ENCODE assay signal across 1 cellular context in the genomic region with DNA sequence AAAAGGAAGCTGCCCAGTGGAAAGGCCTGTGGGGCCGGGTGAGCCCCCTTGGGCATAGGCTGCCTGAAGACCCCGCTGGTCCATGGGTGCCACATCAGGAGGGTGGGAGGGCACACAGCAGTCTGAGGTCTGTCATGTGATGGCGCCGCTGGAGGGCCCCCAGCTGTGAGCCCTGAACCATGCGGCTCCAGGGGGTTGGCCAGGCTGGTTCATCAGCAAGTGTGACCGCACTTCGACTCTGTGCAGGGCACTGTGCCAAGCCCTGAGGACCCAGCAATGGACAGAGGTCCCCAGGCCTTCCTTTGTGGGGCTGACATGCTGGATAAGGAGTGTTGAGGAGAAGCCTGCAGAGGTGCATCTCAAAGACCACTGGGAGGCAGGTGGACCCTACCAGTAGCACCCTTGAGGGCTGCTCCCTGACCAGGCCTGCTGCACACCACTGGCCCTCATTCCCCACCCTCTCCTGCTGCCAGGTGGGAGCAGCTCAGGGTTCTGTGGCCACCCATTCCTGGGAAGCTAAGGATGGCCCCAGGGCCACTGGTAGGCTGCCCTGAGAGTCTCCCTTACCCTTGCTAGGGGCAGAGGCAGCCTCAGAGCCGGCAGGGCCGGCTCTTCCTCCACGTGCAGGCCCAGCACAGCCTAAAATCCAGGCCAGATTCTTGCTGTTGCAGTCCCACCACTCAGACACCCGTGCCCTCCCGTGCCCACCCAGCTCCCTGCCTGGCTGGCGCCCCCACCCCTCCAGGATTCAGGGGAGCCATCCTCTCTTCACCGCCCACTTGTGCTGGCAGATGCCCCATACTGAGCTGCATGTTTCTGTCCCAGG.
TF ChIP-seq lines count a peak whose summit lies in the region.

No MANE protein-coding gene starts in this region.

TF ChIP-seq in SK-N-SH treated with all-trans-retinoic acid at 6 μM for 48 hours, 23 proteins besides CTCF, POLR2A, EP300 and RAD21 (continued from another document):
- TF ChIP-seq, protein P1, sequence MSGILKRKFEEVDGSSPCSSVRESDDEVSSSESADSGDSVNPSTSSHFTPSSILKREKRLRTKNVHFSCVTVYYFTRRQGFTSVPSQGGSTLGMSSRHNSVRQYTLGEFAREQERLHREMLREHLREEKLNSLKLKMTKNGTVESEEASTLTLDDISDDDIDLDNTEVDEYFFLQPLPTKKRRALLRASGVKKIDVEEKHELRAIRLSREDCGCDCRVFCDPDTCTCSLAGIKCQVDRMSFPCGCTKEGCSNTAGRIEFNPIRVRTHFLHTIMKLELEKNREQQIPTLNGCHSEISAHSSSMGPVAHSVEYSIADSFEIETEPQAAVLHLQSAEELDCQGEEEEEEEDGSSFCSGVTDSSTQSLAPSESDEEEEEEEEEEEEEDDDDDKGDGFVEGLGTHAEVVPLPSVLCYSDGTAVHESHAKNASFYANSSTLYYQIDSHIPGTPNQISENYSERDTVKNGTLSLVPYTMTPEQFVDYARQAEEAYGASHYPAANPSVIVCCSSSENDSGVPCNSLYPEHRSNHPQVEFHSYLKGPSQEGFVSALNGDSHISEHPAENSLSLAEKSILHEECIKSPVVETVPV (CRISPR knock-in tag; IDR thresholded peaks at IDR 0.05), result no peak
- no peak for TF ChIP-seq ISL1 (CRISPR knock-in tag; IDR thresholded peaks at IDR 0.05)
- TF ChIP-seq TCF4 (CRISPR knock-in tag; IDR thresholded peaks at IDR 0.05; ENCODE audit: borderline replicate concordance), result no peak
- TF ChIP-seq BACH2 (CRISPR knock-in tag; IDR thresholded peaks at IDR 0.05; ENCODE audit: borderline replicate concordance), result no peak
